ENCODE assay signal across 12 cellular contexts in the genomic region with DNA sequence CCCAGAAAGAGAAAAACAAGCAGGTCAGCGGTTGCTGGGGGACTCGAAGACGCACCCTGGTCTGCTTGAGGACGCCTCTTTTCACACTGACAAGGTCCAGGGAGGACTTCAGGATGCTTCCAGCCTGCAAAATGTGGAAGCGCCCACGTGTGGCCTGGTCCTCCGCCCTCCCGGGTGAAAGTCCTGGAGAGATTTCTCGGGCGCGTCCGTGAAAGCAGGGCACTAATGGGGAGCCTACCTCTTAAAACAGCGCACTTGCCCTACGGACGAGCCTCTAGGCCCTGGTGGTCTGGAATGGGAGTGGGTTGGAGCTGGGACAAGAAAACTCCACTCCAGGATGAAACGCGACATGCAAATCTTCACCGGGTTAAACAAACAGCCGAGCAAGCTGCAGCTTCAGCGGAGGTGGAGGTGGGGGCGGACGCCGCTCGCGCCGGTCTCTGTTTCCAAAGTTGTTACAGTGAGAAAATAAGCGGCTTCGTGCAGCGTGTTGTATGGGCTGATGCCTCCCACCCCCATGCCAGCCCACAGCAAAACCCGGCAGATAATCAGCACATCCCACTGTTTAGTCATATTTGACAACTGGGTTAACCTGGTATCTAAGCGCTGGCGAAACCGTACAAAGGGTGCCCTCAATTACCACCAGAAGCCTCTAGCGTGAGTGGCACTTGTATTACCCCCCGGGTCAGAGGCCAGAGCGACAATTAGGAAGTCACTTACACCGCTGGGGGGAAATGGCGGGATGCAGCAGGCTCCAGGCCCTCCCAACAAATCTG. TPM values are rescaled to one million over a fixed set of nuclear protein-coding genes. Genes with fewer than 3 reads are reported as not detected.
DNase-seq lines count a peak whose midpoint lies in the region; ATAC-seq, FAIRE-seq and TF ChIP-seq lines count a peak whose summit lies in the region.
"Had no signal": no experiment of that assay in that cellular context is flagged by ENCODE, and none has a peak within 500 bp of the region (broad histone marks: within the 10 kb centered on the region; RNA-seq: fewer than 3 reads in every experiment).

No MANE protein-coding gene starts in this region.

- H3K36me3 ChIP-seq in SJCRH30 = peaks cover 2% of the 10 kb centered on the region; the same call in 1 of the 2 replicates
- no peaks in the 10 kb centered on the region for H3K36me3 ChIP-seq in esophagus muscularis mucosa
- no peaks in the 10 kb centered on the region for H3K36me3 ChIP-seq in PC-9 (ENCODE audit: low read depth)
- H3K36me3 ChIP-seq: spleen, thoracic aorta had no signal

- H3K4me1 ChIP-seq in A549 (peaks cover 35% of the 10 kb centered on the region), SJCRH30 (no peaks in the 10 kb centered on the region), esophagus muscularis mucosa (peaks cover 48 to 66% (median 60%) of the 10 kb centered on the region in 4 donors), PC-9 (replicated peaks; ENCODE audit: insufficient read depth) (no peaks in the 10 kb centered on the region)

- H3K9me3 ChIP-seq in A549 = no peaks in the 10 kb centered on the region
- H3K9me3 ChIP-seq in SJCRH30 (replicated peaks) = no peaks in the 10 kb centered on the region; the same call in 1 of the 2 replicates
- H3K9me3 ChIP-seq in esophagus muscularis mucosa = no peaks in the 10 kb centered on the region
- no peaks in the 10 kb centered on the region for H3K9me3 ChIP-seq in PC-9 (ENCODE audit: insufficient read depth, low read depth)
- H3K9me3 ChIP-seq: thoracic aorta had no signal

- peak overlapping the region; percentile 64; the same call in 2 of the 3 replicates for H3K4me3 ChIP-seq in A549
- no peak overlapping the region for H3K4me3 ChIP-seq in SJCRH30
- H3K4me3 ChIP-seq in esophagus muscularis mucosa = peak overlapping the region in 2 of 4 donors; percentile 0 to 8
- no peak overlapping the region for H3K4me3 ChIP-seq in PC-9
- H3K4me3 ChIP-seq: thoracic aorta had no signal

- H3K27ac Mint-ChIP-seq in activated CD8-positive, alpha-beta memory T cell treated with anti-CD3 and anti-CD28 coated beads, Interleukin-2, amount 10 ng/mL, durations not matched to agents 7 days and 5 days = peak overlapping the region; percentile 31

- FAIRE-seq in A549 (lab: Jason Lieb, UNC) = no peak

- POLR2A ChIA-PET in A549 (lab: Yijun Ruan, JAX) = interaction anchor here (0.9 kb wide), 1 partner anchor 85 kb away, joined by 3 read pairs; a partner anchor contains a TSS
- POLR2A ChIA-PET in PC-9 (lab: Charles Lee; ENCODE audit: unreplicated experiment) = no interaction called here

- TF ChIP-seq POLR2A in A549 (IDR thresholded peaks at IDR 0.05; ENCODE audit: low read length) = no peak
- TF ChIP-seq POLR2A in esophagus muscularis mucosa (IDR thresholded peaks at IDR 0.05; ENCODE audit: low read depth) = no peak

- CTCF ChIA-PET in A549 (lab: Yijun Ruan, JAX) (interaction anchor here (1.9 kb wide), 1 partner anchor 176 kb away, joined by 4 read pairs; no protein-coding TSS in a partner anchor), PC-9 (lab: Charles Lee) (no interaction called here)
- CTCF ChIA-PET in activated CD8-positive, alpha-beta memory T cell treated with anti-CD3 and anti-CD28 coated beads, Interleukin-2, amount 10 ng/mL, durations not matched to agents 7 days and 5 days (lab: Charles Lee) = no interaction called here

- TF ChIP-seq CTCF in A549 (IDR thresholded peaks at IDR 0.05) = no peak
- no peak for TF ChIP-seq CTCF in GM10266 (IDR thresholded peaks at IDR 0.05; ENCODE audit: control insufficient read depth, insufficient read depth, low read depth, missing control alignments)
- TF ChIP-seq CTCF in esophagus muscularis mucosa (IDR thresholded peaks at IDR 0.05) = no peak
- no peak for TF ChIP-seq CTCF in PC-9 (conservative IDR thresholded peaks at IDR 0.05)

- H2AFZ ChIP-seq in PC-9 = no peak overlapping the region

- H3K4me2 ChIP-seq in A549 (peak overlapping the region; percentile 97), PC-9 (no peak overlapping the region)

- H3K27me3 Mint-ChIP-seq in activated CD8-positive, alpha-beta memory T cell treated with anti-CD3 and anti-CD28 coated beads, Interleukin-2, amount 10 ng/mL, durations not matched to agents 7 days and 5 days = peaks cover 87% of the 10 kb centered on the region

- peaks cover 2% of the 10 kb centered on the region for H3K36me3 Mint-ChIP-seq in activated CD8-positive, alpha-beta memory T cell treated with anti-CD3 and anti-CD28 coated beads, Interleukin-2, amount 10 ng/mL, durations not matched to agents 7 days and 5 days

- peak overlapping the region; percentile 39 to 86; a peak in 5 of 6 replicates for H3K27ac ChIP-seq in A549
- H3K27ac ChIP-seq in SJCRH30 = no peak overlapping the region
- H3K27ac ChIP-seq in esophagus muscularis mucosa (replicated peaks in 1 of 4) = no peak overlapping the region
- H3K27ac ChIP-seq in PC-9 = no peak overlapping the region
- H3K27ac ChIP-seq: spleen, thoracic aorta had no signal

- no peak for TF ChIP-seq RAD21 in A549 (conservative IDR thresholded peaks at IDR 0.05 in 1 of 2, IDR thresholded peaks at IDR 0.05 in 1 of 2)

- DNase-seq in A549 (ENCODE audit: low read depth in 1 of 2, low spot score in 1 of 2) (peak in 1 of 2 experiments; percentile 28), GM10266 (ENCODE audit: extremely low spot score) (peak; percentile 52), iPS-NIHi11 (ENCODE audit: low spot score) (peak; percentile 3), SJCRH30 (no peak), esophagus muscularis mucosa (ENCODE audit: extremely low spot score) (no peak), PC-9 (no peak)
- no peak for DNase-seq in activated CD8-positive, alpha-beta memory T cell treated with anti-CD3 and anti-CD28 coated beads, Interleukin-2, amount 10 ng/mL, durations not matched to agents 7 days and 5 days
- DNase-seq: kidney glomerular epithelial cell, NCI-H2107, spleen had no signal

- WGBS in A549 (ENCODE audit: missing lambda C conversion rate) = 35% methylated on average over 38 of the region's 38 CpGs
- 20% methylated on average over 15 of the region's 38 CpGs for WGBS in esophagus muscularis mucosa

- H3K4me1 Mint-ChIP-seq in activated CD8-positive, alpha-beta memory T cell treated with anti-CD3 and anti-CD28 coated beads, Interleukin-2, amount 10 ng/mL, durations not matched to agents 7 days and 5 days = peaks cover 26% of the 10 kb centered on the region

- no TSS peak for BruUV-seq in PC-9 (replicated peaks; lab: Mats Ljungman, UMichigan)

- no peaks in the 10 kb centered on the region for H3K9me2 ChIP-seq in PC-9 (ENCODE audit: insufficient read depth)

- ATAC-seq in A549 = no peak
- no peak for ATAC-seq in activated CD8-positive, alpha-beta memory T cell treated with anti-CD3 and anti-CD28 coated beads, Interleukin-2, amount 10 ng/mL, durations not matched to agents 7 days and 5 days
- ATAC-seq in GM19467 (IDR thresholded peaks at IDR 0.05; ENCODE audit: unreplicated experiment) = no peak

- no peaks in the 10 kb centered on the region for H4K20me1 ChIP-seq in PC-9 (ENCODE audit: insufficient read depth)

- no peaks in the 10 kb centered on the region for H3K79me2 ChIP-seq in PC-9 (ENCODE audit: low read depth)

- intact Hi-C loops in esophagus muscularis mucosa (cut with DNase I) = loop anchor here (10.0 kb wide), 1 partner anchor 1751 kb away; a partner anchor contains a TSS
- intact Hi-C loops in PC-9 (cut with micrococcal nuclease; ENCODE audit: unreplicated experiment) = no loop called here

- no peaks in the 10 kb centered on the region for H3K9me3 Mint-ChIP-seq in activated CD8-positive, alpha-beta memory T cell treated with anti-CD3 and anti-CD28 coated beads, Interleukin-2, amount 10 ng/mL, durations not matched to agents 7 days and 5 days (ENCODE audit: low read depth)

- TF ChIP-seq EP300 in A549 (IDR thresholded peaks at IDR 0.05) (no peak), esophagus muscularis mucosa (IDR thresholded peaks at IDR 0.05) (no peak)

- H3K4me3 Mint-ChIP-seq in activated CD8-positive, alpha-beta memory T cell treated with anti-CD3 and anti-CD28 coated beads, Interleukin-2, amount 10 ng/mL, durations not matched to agents 7 days and 5 days = peak overlapping the region; percentile 16

- H3K27me3 ChIP-seq in SJCRH30 (no peaks in the 10 kb centered on the region), esophagus muscularis mucosa (peaks cover 30 to 100% (median 97%) of the 10 kb centered on the region in 4 donors), PC-9 (ENCODE audit: insufficient read depth, low read depth) (peaks cover 21% of the 10 kb centered on the region; the same call in 1 of the 2 replicates)

- H3F3A ChIP-seq in PC-9 (ENCODE audit: insufficient read depth, low read depth) = no peaks in the 10 kb centered on the region; the same call in 1 of the 2 replicates

TF ChIP-seq in A549, 52 proteins besides CTCF, POLR2A, EP300 and RAD21:
- TF ChIP-seq SMC3 (IDR thresholded peaks at IDR 0.05) (no peak), POLR2AphosphoS2 (conservative IDR thresholded peaks at IDR 0.05; ENCODE audit: low read length) (no peak), RFX5 (IDR thresholded peaks at IDR 0.05) (no peak), ESRRA (IDR thresholded peaks at IDR 0.05; ENCODE audit: borderline replicate concordance, low read length) (no peak), TFCP2L1 (CRISPR knock-in tag; IDR thresholded peaks at IDR 0.05) (no peak)
- TF ChIP-seq, protein P1, sequence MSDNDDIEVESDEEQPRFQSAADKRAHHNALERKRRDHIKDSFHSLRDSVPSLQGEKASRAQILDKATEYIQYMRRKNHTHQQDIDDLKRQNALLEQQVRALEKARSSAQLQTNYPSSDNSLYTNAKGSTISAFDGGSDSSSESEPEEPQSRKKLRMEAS (IDR thresholded peaks at IDR 0.05) = peak; percentile 28; the same call in 1 of the 2 replicates
- TF ChIP-seq, protein P2, sequence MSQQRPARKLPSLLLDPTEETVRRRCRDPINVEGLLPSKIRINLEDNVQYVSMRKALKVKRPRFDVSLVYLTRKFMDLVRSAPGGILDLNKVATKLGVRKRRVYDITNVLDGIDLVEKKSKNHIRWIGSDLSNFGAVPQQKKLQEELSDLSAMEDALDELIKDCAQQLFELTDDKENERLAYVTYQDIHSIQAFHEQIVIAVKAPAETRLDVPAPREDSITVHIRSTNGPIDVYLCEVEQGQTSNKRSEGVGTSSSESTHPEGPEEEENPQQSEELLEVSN (IDR thresholded peaks at IDR 0.05; ENCODE audit: borderline replicate concordance, low read depth) = no peak

RNA-seq across cellular contexts. Expression of a gene that starts 1.1 kb away (rescaled TPM):
- polyA plus RNA-seq in A549 (2011; rRNA removed) (2.5 and 3.8 TPM in 2 replicates), A549 (2017; fragmentation: RNase III; extraction: RNeasy Plus Mini Kit Qiagen cat#74134 plus additional on column Dnase treatment) (2.5 to 3.3 TPM (median 3.2 TPM) in 3 replicates)
- polyA plus RNA-seq in A549 (2012; cell fraction: cytosol; rRNA removed) = 2.8 and 4.0 TPM in 2 replicates
- 2.9 and 7.2 TPM in 2 replicates for polyA plus RNA-seq in A549 (2012; cell fraction: nucleus; rRNA removed)
- polyA minus RNA-seq in A549 (2011; rRNA and poly(A)+ RNA removed) = 1.3 and 1.6 TPM in 2 replicates
- not detected for total RNA-seq in activated CD8-positive, alpha-beta memory T cell treated with anti-CD3 and anti-CD28 coated beads, Interleukin-2, amount 10 ng/mL, durations not matched to agents 7 days and 5 days
- 4.1 TPM in 2 replicates for total RNA-seq in SJCRH30 (2014; rRNA removed; shearing (Covaris generic))
- total RNA-seq in esophagus muscularis mucosa (not detected), PC-9 (2021) (not detected in 2 replicates)
- total RNA-seq: spleen, thoracic aorta had no signal
- polyA plus RNA-seq: spleen had no signal

Comparison
In these comparisons a context has a peak if more than half of its experiments do, and no peak if none do; other contexts are left out.
1. DNase-seq: peak in GM10266 (single experiment) and iPS-NIHi11 (single experiment); none in activated CD8-positive, alpha-beta memory T cell treated with anti-CD3 and anti-CD28 coated beads, Interleukin-2, amount 10 ng/mL, durations not matched to agents 7 days and 5 days (single experiment), SJCRH30 (0 of 2), esophagus muscularis mucosa (single experiment) and PC-9 (0 of 2).
2. H3K27ac ChIP-seq: peak in A549 (2 of 2); none in SJCRH30 (single experiment), esophagus muscularis mucosa (0 of 4) and PC-9 (single experiment).